In the genomic region with DNA sequence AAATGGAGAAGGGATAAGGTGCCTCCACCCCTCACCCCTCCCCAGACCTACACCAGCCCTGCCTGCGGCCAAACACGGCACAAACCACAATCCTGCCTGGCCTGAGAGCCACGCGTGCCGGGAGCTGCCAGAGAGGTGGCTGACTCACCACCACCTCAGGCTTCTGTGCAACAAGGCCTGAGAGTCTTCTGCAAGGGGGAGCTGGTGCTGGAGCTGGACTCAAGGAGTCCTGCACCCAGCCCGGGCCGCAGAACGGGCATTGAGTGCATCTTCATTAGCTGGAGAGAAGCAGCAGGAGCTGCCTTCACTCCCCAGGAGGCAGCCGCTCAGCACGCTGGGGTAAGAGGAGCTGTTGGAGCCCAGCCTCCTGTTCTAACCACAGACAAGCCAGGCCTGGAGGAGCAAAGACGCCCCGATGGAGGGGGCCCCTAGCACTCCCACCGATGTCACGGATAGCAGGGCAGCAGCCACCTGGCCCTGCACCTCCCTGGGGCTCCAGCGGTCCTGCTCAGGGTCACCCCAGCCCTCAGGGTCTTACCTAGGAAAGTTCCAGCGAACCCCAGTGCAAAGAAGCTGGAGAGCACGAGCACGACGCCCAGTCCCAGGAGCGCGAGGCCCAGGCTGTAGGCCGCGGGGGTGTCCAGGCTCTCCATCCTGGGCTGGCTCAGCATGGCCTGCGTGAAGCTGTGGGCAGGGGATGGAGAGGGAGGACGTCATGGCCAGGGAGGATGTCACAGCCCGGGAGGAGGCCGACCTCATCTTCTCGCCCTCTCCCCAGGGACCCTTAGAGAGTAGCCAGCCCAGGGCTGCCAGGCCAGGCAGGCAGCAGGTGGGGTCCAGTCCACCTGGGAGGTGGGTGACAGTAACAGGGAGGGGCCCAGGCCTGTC, we compare ENCODE assay signal across 10 cellular contexts. TPM values are rescaled to one million over a fixed set of nuclear protein-coding genes. Genes with fewer than 3 reads are reported as not detected.
DNase-seq lines count a peak whose midpoint lies in the region; ATAC-seq and TF ChIP-seq lines count a peak whose summit lies in the region.
"Had no signal": no experiment of that assay in that cellular context is flagged by ENCODE, and none has a peak within 500 bp of the region (broad histone marks: within the 10 kb centered on the region; RNA-seq: fewer than 3 reads in every experiment).

No MANE protein-coding gene starts in this region.

- peak; percentile 91 for ATAC-seq in SK-N-SH treated with all-trans-retinoic acid at 6 μM for 48 hours
- ATAC-seq in gastroesophageal sphincter, result peak; percentile 31

- no peak overlapping the region for H3K27ac ChIP-seq in gastroesophageal sphincter
- H3K27ac ChIP-seq in spleen, result no peak overlapping the region
- H3K27ac ChIP-seq: cardiac muscle cell, tibial artery, VCaP had no signal

- H3K4me3 ChIP-seq in gastroesophageal sphincter (no peak overlapping the region), spleen (no peak overlapping the region)
- H3K4me3 ChIP-seq: cardiac muscle cell, tibial artery had no signal

- H3K27me3 ChIP-seq in gastroesophageal sphincter, result no peaks in the 10 kb centered on the region
- no peaks in the 10 kb centered on the region for H3K27me3 ChIP-seq in spleen (replicated peaks in 1 of 7)
- H3K27me3 ChIP-seq: cardiac muscle cell, tibial artery had no signal

- TF ChIP-seq POLR2A in gastroesophageal sphincter (IDR thresholded peaks at IDR 0.05) (no peak), spleen (IDR thresholded peaks at IDR 0.05) (no peak)

- no peaks in the 10 kb centered on the region for H3K27me3 Mint-ChIP-seq in activated CD4-positive, alpha-beta T cell treated with anti-CD3 and anti-CD28 coated beads, Interleukin-2, amount 10 ng/mL, durations not matched to agents 24 days and 14 days

- H3K9me3 ChIP-seq in gastroesophageal sphincter (no peaks in the 10 kb centered on the region), spleen (no peaks in the 10 kb centered on the region)
- H3K9me3 ChIP-seq: tibial artery had no signal

- no peak overlapping the region for H3K27ac Mint-ChIP-seq in activated CD4-positive, alpha-beta T cell treated with anti-CD3 and anti-CD28 coated beads, Interleukin-2, amount 10 ng/mL, durations not matched to agents 24 days and 14 days

- H3K36me3 ChIP-seq in gastroesophageal sphincter (peaks cover 0 to 3% of the 10 kb centered on the region in 2 donors), spleen (peaks cover 0 to 4% (median 0%) of the 10 kb centered on the region in 6 donors)
- H3K36me3 ChIP-seq: cardiac muscle cell had no signal

- WGBS in gastroesophageal sphincter (ENCODE audit: low coverage in 1 of 2), 2 donors, result 20% methylated on average over 1 of the region's 28 CpGs; no CpG with 5 or more reads in 1 of the 2 donors
- WGBS in spleen, 5 donors, result 73 to 89% (median 80%) methylated on average over 12 to 28 of the region's 28 CpGs

- no peaks in the 10 kb centered on the region for H3K36me3 Mint-ChIP-seq in activated CD4-positive, alpha-beta T cell treated with anti-CD3 and anti-CD28 coated beads, Interleukin-2, amount 10 ng/mL, durations not matched to agents 24 days and 14 days (ENCODE audit: low read depth)

- no peaks in the 10 kb centered on the region for H3K4me1 Mint-ChIP-seq in activated CD4-positive, alpha-beta T cell treated with anti-CD3 and anti-CD28 coated beads, Interleukin-2, amount 10 ng/mL, durations not matched to agents 24 days and 14 days

- H3K4me1 ChIP-seq in gastroesophageal sphincter (no peaks in the 10 kb centered on the region), spleen (peaks cover 0 to 5% (median under 1%) of the 10 kb centered on the region in 6 donors)

- TF ChIP-seq CTCF in gastroesophageal sphincter (IDR thresholded peaks at IDR 0.05), result no peak
- no peak for TF ChIP-seq CTCF in spleen (IDR thresholded peaks at IDR 0.05 in 8 of 11, conservative IDR thresholded peaks at IDR 0.05 in 3 of 11)

- DNase-seq in HK-2 (ENCODE audit: unreplicated experiment), result peak; percentile 90
- peak; percentile 62 for DNase-seq in spleen
- no peak for DNase-seq in DMS114 treated with DMSO at 0.1 percent for 48 hours (lab: John Stamatoyannopoulos, UW; ENCODE audit: unreplicated experiment)
- no peak for DNase-seq in DMS153 (lab: John Stamatoyannopoulos, UW)
- DNase-seq in activated CD4-positive, alpha-beta T cell treated with anti-CD3 and anti-CD28 coated beads, Interleukin-2, amount 10 ng/mL, durations not matched to agents 24 days and 14 days, result no peak
- DNase-seq: tibial artery had no signal

- no peak for TF ChIP-seq EP300 in gastroesophageal sphincter (IDR thresholded peaks at IDR 0.05)

- H3K4me3 Mint-ChIP-seq in activated CD4-positive, alpha-beta T cell treated with anti-CD3 and anti-CD28 coated beads, Interleukin-2, amount 10 ng/mL, durations not matched to agents 24 days and 14 days, result no peak overlapping the region

- no peaks in the 10 kb centered on the region for H3K9me3 Mint-ChIP-seq in activated CD4-positive, alpha-beta T cell treated with anti-CD3 and anti-CD28 coated beads, Interleukin-2, amount 10 ng/mL, durations not matched to agents 24 days and 14 days

- intact Hi-C loops in spleen (cut with DNase I; ENCODE audit: low total_unique reads), result no loop called here
- intact Hi-C loops in activated CD4-positive, alpha-beta T cell treated with anti-CD3 and anti-CD28 coated beads, Interleukin-2, amount 10 ng/mL, durations not matched to agents 24 days and 14 days (cut with micrococcal nuclease), result no loop called here

TF ChIP-seq in SK-N-SH treated with all-trans-retinoic acid at 6 μM for 48 hours, 23 proteins besides CTCF, POLR2A, EP300 and RAD21 (continues in another document):
- no peak for TF ChIP-seq GLIS3 (CRISPR knock-in tag; IDR thresholded peaks at IDR 0.05)
- TF ChIP-seq POU6F1 (CRISPR knock-in tag; IDR thresholded peaks at IDR 0.05; ENCODE audit: borderline replicate concordance, low read depth), result no peak
- no peak for TF ChIP-seq OSR1 (CRISPR knock-in tag; IDR thresholded peaks at IDR 0.05)
- no peak for TF ChIP-seq ZNF565 (CRISPR knock-in tag; conservative IDR thresholded peaks at IDR 0.05; ENCODE audit: low read depth)
- TF ChIP-seq CSRNP3 (CRISPR knock-in tag; IDR thresholded peaks at IDR 0.05), result no peak
- no peak for TF ChIP-seq ESRRG (CRISPR knock-in tag; IDR thresholded peaks at IDR 0.05)
- TF ChIP-seq TSHZ2 (CRISPR knock-in tag; IDR thresholded peaks at IDR 0.05), result no peak
- TF ChIP-seq ZNF8 (CRISPR knock-in tag; IDR thresholded peaks at IDR 0.05), result no peak

RNA-seq across cellular contexts. Expression of gene RASD1, which starts 16.0 kb away (rescaled TPM):
- total RNA-seq in gastroesophageal sphincter (10 to 100 TPM in 1 of 4 donors, 1 to 10 TPM in 3; 2.6 to 24.6 (median 5.1) TPM), spleen (10 to 100 TPM in 5 of 7 donors, 1 to 10 TPM in 2; 6.6 to 52.3 (median 13.1) TPM)
- polyA plus RNA-seq in spleen, result 1 to 10 TPM; 2.9 to 7.9 (median 3.3) TPM
- 6.6 and 7.5 TPM in 2 replicates for total RNA-seq in activated CD4-positive, alpha-beta T cell treated with anti-CD3 and anti-CD28 coated beads, Interleukin-2, amount 10 ng/mL, durations not matched to agents 24 days and 14 days

RNA-seq across cellular contexts. Expression of gene MED9, which starts 35.4 kb away (rescaled TPM):
- total RNA-seq in gastroesophageal sphincter (10 to 100 TPM in 3 of 4 donors, 1 to 10 TPM in 1; 9.1 to 19.5 (median 16.6) TPM), spleen (10 to 100 TPM; 13.8 to 19.2 (median 16.6) TPM)
- 10 to 100 TPM in 2 of 3 donors, 1 to 10 TPM in 1; 8.5 to 13.7 (median 10.3) TPM for polyA plus RNA-seq in spleen
- total RNA-seq in activated CD4-positive, alpha-beta T cell treated with anti-CD3 and anti-CD28 coated beads, Interleukin-2, amount 10 ng/mL, durations not matched to agents 24 days and 14 days, result 14.4 and 15.3 TPM in 2 replicates

Comparison
In these comparisons a context has a peak if more than half of its experiments do, and no peak if none do; other contexts are left out.
1. DNase-seq: peak in HK-2 (single experiment) and spleen (single experiment); none in DMS114 treated with DMSO at 0.1 percent for 48 hours (single experiment), DMS153 (single experiment) and activated CD4-positive, alpha-beta T cell treated with anti-CD3 and anti-CD28 coated beads, Interleukin-2, amount 10 ng/mL, durations not matched to agents 24 days and 14 days (single experiment).